ENCODE assay signal across 25 cellular contexts in the genomic region with DNA sequence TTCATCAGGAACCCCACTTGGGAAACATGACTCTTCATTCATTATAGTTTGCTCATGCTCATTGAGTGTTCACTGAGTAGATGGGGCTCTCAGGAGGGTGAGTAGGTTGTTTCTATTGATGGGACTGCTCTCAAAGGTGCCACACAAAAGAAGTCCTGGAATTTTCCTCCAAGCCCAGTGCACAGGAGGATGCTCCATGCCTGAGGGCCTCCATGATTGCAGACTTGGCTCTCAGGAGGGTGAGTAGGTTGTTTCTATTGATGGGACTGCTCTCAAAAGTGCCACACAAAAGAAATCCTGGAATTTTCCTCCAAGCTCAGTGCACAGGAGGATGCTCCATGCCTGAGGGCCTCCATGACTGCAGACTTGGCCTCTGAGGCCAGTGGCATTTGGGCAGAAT.
"Had no signal": no experiment of that assay in that cellular context is flagged by ENCODE, and none has a peak within 500 bp of the region (broad histone marks: within the 10 kb centered on the region; RNA-seq: fewer than 3 reads in every experiment).

No MANE protein-coding gene starts in this region.

- DNase-seq: stimulated activated CD4-positive, alpha-beta T cell treated with anti-CD3 and anti-CD28 coated beads, Interleukin-2, amount 100 ng/mL, for 48 hours; stimulated activated CD4-positive, alpha-beta T cell treated with anti-CD3 and anti-CD28 coated beads, Interleukin-4, amount 100 ng/mL, for 1 hour; stimulated activated CD4-positive, alpha-beta T cell treated with anti-CD3 and anti-CD28 coated beads, Interleukin-4, amount 100 ng/mL, for 24 hours; stimulated activated CD4-positive, alpha-beta T cell treated with anti-CD3 and anti-CD28 coated beads, Interleukin-4, amount 100 ng/mL, for 4 hours; stimulated activated CD8-positive, alpha-beta memory T cell treated with anti-CD3 and anti-CD28 coated beads, Interleukin-4, amount 100 ng/mL, for 48 hours; stimulated activated naive B cell treated with anti-CD40 and anti-IgM and Interleukin-4, amounts not matched to agents 10 μg/mL and 1 μg/mL and 100 μg/mL, for 72 hours; stimulated activated naive CD4-positive, alpha-beta T cell; stimulated activated naive CD4-positive, alpha-beta T cell treated with Interleukin-2 at 50 U/mL for 16 hours; stimulated activated naive CD8-positive, alpha-beta T cell treated with anti-CD3 and anti-CD28 coated beads, Interleukin-15, amount 100 ng/mL, for 72 hours; stimulated activated naive CD8-positive, alpha-beta T cell treated with anti-CD3 and anti-CD28 coated beads, Interleukin-15, Interleukin-2, amounts not matched to agents 100 U/mL and 50 U/mL, for 24 hours; stomach; substantia nigra; testis; thyroid gland; tibial artery; transverse colon; upper lobe of left lung; upper lobe of right lung; uterus had no signal

- ATAC-seq: stimulated activated effector memory CD8-positive, alpha-beta T cell treated with anti-CD3 and anti-CD28 coated beads, Interleukin-12 subunit alpha, Interleukin-12 subunit beta, amount 100 ng/mL, for 72 hours; stimulated activated memory B cell treated with anti-CD40 and anti-IgM and Interleukin-4, amounts not matched to agents 10 μg/mL and 1 μg/mL and 100 μg/mL, for 72 hours; stimulated activated naive B cell treated with anti-CD40 and anti-IgM and Interleukin-4, amounts not matched to agents 10 μg/mL and 1 μg/mL and 100 μg/mL, for 72 hours; stimulated activated naive CD8-positive, alpha-beta T cell treated with anti-CD3 and anti-CD28 coated beads, Interleukin-15, amount 100 ng/mL, for 72 hours; stimulated activated naive CD8-positive, alpha-beta T cell treated with anti-CD3 and anti-CD28 coated beads, Interleukin-15, Interleukin-2, amounts not matched to agents 100 U/mL and 50 U/mL, for 24 hours; upper lobe of right lung had no signal

- H3K27me3 ChIP-seq: stomach, suprapubic skin, testis, thyroid gland, tibial artery, tibial nerve, transverse colon, upper lobe of left lung, upper lobe of right lung, uterus, vagina had no signal

- H3K27ac ChIP-seq: stomach, suprapubic skin, testis, thoracic aorta, thyroid gland, tibial artery, tibial nerve, transverse colon, upper lobe of left lung, upper lobe of right lung, uterus, vagina had no signal

- H3K9me3 ChIP-seq: stomach, suprapubic skin, testis, thoracic aorta, thyroid gland, tibial artery, tibial nerve, transverse colon, upper lobe of left lung, upper lobe of right lung, uterus, vagina had no signal

- H3K4me1 ChIP-seq: stomach, suprapubic skin, testis, thyroid gland, tibial artery, tibial nerve, transverse colon, upper lobe of left lung, upper lobe of right lung, uterus, vagina had no signal

- H3K4me3 ChIP-seq: stomach, suprapubic skin, testis, thoracic aorta, thyroid gland, tibial artery, tibial nerve, transverse colon, upper lobe of left lung, upper lobe of right lung, uterus, vagina had no signal

- H3K36me3 ChIP-seq: stomach, suprapubic skin, thoracic aorta, thyroid gland, tibial artery, tibial nerve, transverse colon, upper lobe of left lung, upper lobe of right lung, uterus, vagina had no signal
